In genomic region chr5:51138164-51138563, GRCh38 we compare ENCODE assay signal across 16 cellular contexts.
DNase-seq lines count a peak whose midpoint lies in the region; ATAC-seq and TF ChIP-seq lines count a peak whose summit lies in the region.
"Had no signal": no experiment of that assay in that cellular context is flagged by ENCODE, and none has a peak within 500 bp of the region (broad histone marks: within the 10 kb centered on the region; RNA-seq: fewer than 3 reads in every experiment).

No MANE protein-coding gene starts in this region.

- no peak overlapping the region for H3K4me3 Mint-ChIP-seq in brain
- H3K4me3 Mint-ChIP-seq: CD4-positive, CD25-positive, alpha-beta regulatory T cell; HFFc6 had no signal

- no peaks in the 10 kb centered on the region for H3K4me1 ChIP-seq in SK-N-SH (ENCODE audit: control insufficient read depth in 1 of 2, insufficient read depth in 2 of 2, low read depth in 1 of 2, low read length in 1 of 2)
- H3K4me1 ChIP-seq: A549, BLaER1 had no signal

- no peak for ATAC-seq in SK-N-SH treated with all-trans-retinoic acid at 6 μM for 48 hours
- ATAC-seq in HG02798 (IDR thresholded peaks at IDR 0.05; ENCODE audit: poor library complexity, unreplicated experiment) = no peak
- ATAC-seq: A549 had no signal

- no peak for TF ChIP-seq EP300 in SK-N-SH (IDR thresholded peaks at IDR 0.05; ENCODE audit: borderline replicate concordance in 1 of 2, low read depth in 1 of 2, low read length in 1 of 2)

- DNase-seq in SK-N-SH (no peak), HT-29 (ENCODE audit: low spot score) (peak; percentile 10), NOMO-1 treated with DMSO at 0.1 percent for 48 hours (lab: John Stamatoyannopoulos, UW; ENCODE audit: unreplicated experiment) (no peak), mesenteric fat pad (ENCODE audit: low spot score) (no peak)
- DNase-seq: CD4-positive, CD25-positive, alpha-beta regulatory T cell; DMS79; GOT3; HCEC 1CT; HFFc6; KBM-7 had no signal

- 42% methylated on average over 2 of the region's 2 CpGs for WGBS in SK-N-SH (ENCODE audit: low lambda C conversion rate)

- H3K4me1 Mint-ChIP-seq in brain = no peaks in the 10 kb centered on the region

- POLR2A ChIA-PET in SK-N-SH (lab: Yijun Ruan, JAX) = no interaction called here

- H3F3A ChIP-seq in SK-N-SH (replicated peaks; ENCODE audit: insufficient read depth) = no peaks in the 10 kb centered on the region

- no peak for TF ChIP-seq CTCF in SK-N-SH (IDR thresholded peaks at IDR 0.05)
- peak; percentile 18 to 20 for TF ChIP-seq CTCF in brain (conservative IDR thresholded peaks at IDR 0.05)

- no peak overlapping the region for H3K27ac ChIP-seq in SK-N-SH (ENCODE audit: low read depth in 2 of 2, low read length in 1 of 2)
- H3K27ac ChIP-seq: A549, BLaER1, HL-60 had no signal

- no peaks in the 10 kb centered on the region for H3K36me3 ChIP-seq in SK-N-SH (replicated peaks in 1 of 2; ENCODE audit: control insufficient read depth in 1 of 2, insufficient read depth in 2 of 2, low read length in 1 of 2)
- H3K36me3 ChIP-seq: BLaER1 had no signal

- H3K9ac ChIP-seq in SK-N-SH = no peak overlapping the region
- H3K9ac ChIP-seq: BLaER1 had no signal

- no peaks in the 10 kb centered on the region for H3K79me2 ChIP-seq in SK-N-SH (ENCODE audit: insufficient read depth)

- CTCF ChIA-PET in SK-N-SH (lab: Yijun Ruan, JAX) = interaction anchor here (1.3 to 1.4 kb wide), 2 partner anchors 180 to 279 kb away, joined by 3 to 5 read pairs; no protein-coding TSS in a partner anchor

- H3K4me2 ChIP-seq in SK-N-SH = no peak overlapping the region
- H3K4me2 ChIP-seq: A549, BLaER1 had no signal

- H3K27me3 ChIP-seq in SK-N-SH (ENCODE audit: insufficient read depth) = no peaks in the 10 kb centered on the region
- H3K27me3 ChIP-seq: BLaER1 had no signal

- no peaks in the 10 kb centered on the region for H3K9me2 ChIP-seq in SK-N-SH

- no peaks in the 10 kb centered on the region for H3K36me3 Mint-ChIP-seq in brain
- H3K36me3 Mint-ChIP-seq: CD4-positive, CD25-positive, alpha-beta regulatory T cell had no signal

- peaks cover 3% of the 10 kb centered on the region for H3K27me3 Mint-ChIP-seq in brain
- H3K27me3 Mint-ChIP-seq: CD4-positive, CD25-positive, alpha-beta regulatory T cell had no signal

- no peak overlapping the region for H2AFZ ChIP-seq in SK-N-SH (ENCODE audit: low read depth)

- no peak overlapping the region for H3K27ac Mint-ChIP-seq in brain
- H3K27ac Mint-ChIP-seq: CD4-positive, CD25-positive, alpha-beta regulatory T cell; HFFc6 had no signal

- peak; percentile 56 for TF ChIP-seq RAD21 in SK-N-SH (IDR thresholded peaks at IDR 0.05; ENCODE audit: low read length)

- no peaks in the 10 kb centered on the region for H4K20me1 ChIP-seq in SK-N-SH (ENCODE audit: insufficient read depth)
- H4K20me1 ChIP-seq: BLaER1 had no signal

- no peaks in the 10 kb centered on the region for H3K9me3 ChIP-seq in SK-N-SH
- H3K9me3 ChIP-seq: A549, BLaER1 had no signal

- H3K9me3 Mint-ChIP-seq in brain = no peaks in the 10 kb centered on the region

- no peak overlapping the region for H3K4me3 ChIP-seq in SK-N-SH (ENCODE audit: low read depth in 2 of 2, low read length in 1 of 2)
- H3K4me3 ChIP-seq: A549, BLaER1 had no signal

TF ChIP-seq in SK-N-SH, 30 proteins besides CTCF, POLR2A, EP300 and RAD21 (continues in another document):
- no peak for TF ChIP-seq RXRA (IDR thresholded peaks at IDR 0.05; ENCODE audit: borderline replicate concordance, low read depth)
- no peak for TF ChIP-seq REST (IDR thresholded peaks at IDR 0.05; ENCODE audit: low read depth, low read length)
- TF ChIP-seq TAF1 (IDR thresholded peaks at IDR 0.05; ENCODE audit: borderline replicate concordance, low read depth, low read length) = no peak
- TF ChIP-seq ZBTB33 (IDR thresholded peaks at IDR 0.05; ENCODE audit: borderline replicate concordance, low read depth) = no peak
- no peak; the same call in 1 of the 2 replicates for TF ChIP-seq MXI1 (IDR thresholded peaks at IDR 0.05; ENCODE audit: low read depth, low read length)

TF ChIP-seq in SK-N-SH treated with all-trans-retinoic acid at 6 μM for 48 hours, 23 proteins besides CTCF, POLR2A, EP300 and RAD21:
- no peak for TF ChIP-seq SNAI2 (CRISPR knock-in tag; IDR thresholded peaks at IDR 0.05)
- no peak for TF ChIP-seq ISL1 (CRISPR knock-in tag; IDR thresholded peaks at IDR 0.05)
- no peak for TF ChIP-seq OSR1 (CRISPR knock-in tag; IDR thresholded peaks at IDR 0.05)
